1 cellular context compared by ENCODE assay signal in the genomic region with DNA sequence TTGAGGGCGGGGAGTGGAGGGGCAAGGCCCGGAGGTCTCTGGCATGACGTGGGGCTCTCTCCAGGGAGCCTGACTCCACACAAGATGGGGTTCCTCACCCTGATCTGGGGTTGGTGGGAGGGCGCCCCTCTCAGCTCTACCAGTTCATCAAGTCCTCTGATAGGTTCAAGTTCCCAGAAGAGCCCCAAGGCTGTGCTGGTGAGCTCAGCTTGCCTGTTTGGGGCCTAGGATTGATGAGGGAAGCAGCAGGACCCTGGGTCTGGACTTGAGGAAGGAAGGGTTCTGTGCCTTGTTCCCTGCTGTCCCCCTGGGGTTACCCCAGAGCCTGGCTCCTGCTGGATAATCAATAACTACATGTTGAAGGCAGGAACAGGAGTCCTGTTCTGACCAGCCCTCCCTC.
TF ChIP-seq lines count a peak whose summit lies in the region.

No MANE protein-coding gene starts in this region.

TF ChIP-seq in endothelial cell of umbilical vein, 7 proteins besides CTCF, POLR2A, EP300 and RAD21:
- TF ChIP-seq GATA2 (IDR thresholded peaks at IDR 0.05; ENCODE audit: insufficient read depth, insufficient read length, low read depth, low read length) (no peak), FOS (IDR thresholded peaks at IDR 0.05; ENCODE audit: borderline replicate concordance, insufficient read depth, low read length) (no peak), JUN (IDR thresholded peaks at IDR 0.05; ENCODE audit: borderline replicate concordance, insufficient read depth, insufficient read length, low read depth) (no peak)
- TF ChIP-seq, protein P1, sequence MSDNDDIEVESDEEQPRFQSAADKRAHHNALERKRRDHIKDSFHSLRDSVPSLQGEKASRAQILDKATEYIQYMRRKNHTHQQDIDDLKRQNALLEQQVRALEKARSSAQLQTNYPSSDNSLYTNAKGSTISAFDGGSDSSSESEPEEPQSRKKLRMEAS (IDR thresholded peaks at IDR 0.05; ENCODE audit: insufficient read depth, insufficient read length) = no peak
